In genomic region chrX:68723491-68724155, GRCh38 we compare ENCODE assay signal across 17 cellular contexts.
"Had no signal": no experiment of that assay in that cellular context is flagged by ENCODE, and none has a peak within 500 bp of the region (broad histone marks: within the 10 kb centered on the region; RNA-seq: fewer than 3 reads in every experiment).

No MANE protein-coding gene starts in this region.

- H3K4me1 ChIP-seq: SJSA1 had no signal

- H3K27ac ChIP-seq: SJSA1, SK-N-MC had no signal

- H3K4me3 ChIP-seq: SJSA1, SK-N-MC had no signal

- H3K9me3 ChIP-seq: SJSA1 had no signal

- H3K27me3 ChIP-seq: SJSA1 had no signal

- DNase-seq: Karpas-422, KG1, MM.1S, NCI-H1436, NCI-H187, NCI-H2029, NCI-H2081 treated with DMSO at 0.1 percent for 48 hours, NCI-H2171 treated with DMSO at 0.1 percent for 48 hours, NCI-H345, NCI-H524, NCI-H69, NCI-H774, Right ventricle myocardium superior, RPMI8226, SIG-M5 had no signal

- H3K36me3 ChIP-seq: SJSA1 had no signal
